In genomic region chr13:96821971-96822370, GRCh38 we compare ENCODE assay signal across 23 cellular contexts.
DNase-seq lines count a peak whose midpoint lies in the region; TF ChIP-seq lines count a peak whose summit lies in the region.
"Had no signal": no experiment of that assay in that cellular context is flagged by ENCODE, and none has a peak within 500 bp of the region (broad histone marks: within the 10 kb centered on the region; RNA-seq: fewer than 3 reads in every experiment).

No MANE protein-coding gene starts in this region.

- H2AFZ ChIP-seq in ACC112 (ENCODE audit: low read length, unreplicated experiment): no peak overlapping the region
- H2AFZ ChIP-seq in OCI-LY3 (ENCODE audit: low read depth, low read length): no peak overlapping the region

- H3K4me3 Mint-ChIP-seq in CD4-positive, alpha-beta memory T cell: no peak overlapping the region
- H3K4me3 Mint-ChIP-seq: CD8-positive, alpha-beta T cell had no signal

- TF ChIP-seq CTCF in OCI-LY3 (IDR thresholded peaks at IDR 0.05; ENCODE audit: low read depth, low read length): no peak

- H3K9me3 Mint-ChIP-seq in CD4-positive, alpha-beta memory T cell: peaks cover 0 to 3% (median 0%) of the 10 kb centered on the region in 8 donors
- H3K9me3 Mint-ChIP-seq: CD8-positive, alpha-beta T cell had no signal

- CTCF ChIA-PET in CD4-positive, alpha-beta memory T cell (lab: Charles Lee; ENCODE audit: partially characterized antibody): no interaction called here

- POLR2A ChIA-PET in CD4-positive, alpha-beta memory T cell (lab: Charles Lee; ENCODE audit: partially characterized antibody): no interaction called here

- intact Hi-C loops in CD4-positive, alpha-beta memory T cell (cut with micrococcal nuclease): no loop called here

- H3K4me1 Mint-ChIP-seq in CD4-positive, alpha-beta memory T cell: peaks cover 0 to 3% (median 0%) of the 10 kb centered on the region in 4 donors

- DNase-seq in LoVo (ENCODE audit: low spot score): no peak
- DNase-seq in CD4-positive, alpha-beta memory T cell: no peak
- no peak for DNase-seq in SW480 (ENCODE audit: low spot score)
- DNase-seq: AML-193; C1 segment of cervical spinal cord; CD8-positive, alpha-beta T cell; DMS 273 treated with DMSO at 0.1 percent for 48 hours; DMS79; EL; GDM1; NCI-H1105 treated with DMSO at 0.1 percent for 48 hours; NCI-H1694; NCI-H2029 treated with DMSO at 0.1 percent for 48 hours; NCI-H2227 treated with DMSO at 0.1 percent for 48 hours; NCI-H526 treated with DMSO at 0.1 percent for 48 hours; Peyer's patch; SHP77 treated with DMSO at 0.1 percent for 48 hours had no signal

- H3K27me3 Mint-ChIP-seq in CD4-positive, alpha-beta memory T cell: no peaks in the 10 kb centered on the region

- no peak overlapping the region for H3K9ac ChIP-seq in OCI-LY3 (ENCODE audit: low read length)
- peak overlapping the region; percentile 6 for H3K9ac ChIP-seq in endocrine pancreas (ENCODE audit: control insufficient read depth, insufficient read depth, low read length)
- no peak overlapping the region for H3K9ac ChIP-seq in skeletal muscle satellite cell (ENCODE audit: low read depth, low read length)

- H3K79me2 ChIP-seq in ACC112 (ENCODE audit: control insufficient read depth, insufficient read depth, low read length, unreplicated experiment) (no peaks in the 10 kb centered on the region), OCI-LY3 (ENCODE audit: low read length) (no peaks in the 10 kb centered on the region)

- H3K4me1 ChIP-seq in ACC112 (ENCODE audit: control insufficient read depth, insufficient read depth, low read length, unreplicated experiment) (peaks cover 16% of the 10 kb centered on the region), OCI-LY3 (ENCODE audit: low read length) (peaks cover 6% of the 10 kb centered on the region), endocrine pancreas (ENCODE audit: control insufficient read depth, insufficient read depth, low read length) (peaks cover 6% of the 10 kb centered on the region), skeletal muscle satellite cell (ENCODE audit: control insufficient read depth, insufficient read depth, low read length) (peaks cover 25% of the 10 kb centered on the region)
- no peaks in the 10 kb centered on the region for H3K4me1 ChIP-seq in CD4-positive, alpha-beta memory T cell (ENCODE audit: insufficient read depth, low read length)
- H3K4me1 ChIP-seq: Peyer's patch had no signal

- H3K27ac Mint-ChIP-seq in CD4-positive, alpha-beta memory T cell: no peak overlapping the region
- H3K27ac Mint-ChIP-seq: CD8-positive, alpha-beta T cell had no signal

- no peaks in the 10 kb centered on the region for H3K9me3 ChIP-seq in OCI-LY3 (ENCODE audit: insufficient read depth, low read length)
- H3K9me3 ChIP-seq in endocrine pancreas (ENCODE audit: control insufficient read depth, low read length): no peaks in the 10 kb centered on the region
- no peaks in the 10 kb centered on the region for H3K9me3 ChIP-seq in skeletal muscle satellite cell (replicated peaks; ENCODE audit: low read length)
- no peaks in the 10 kb centered on the region for H3K9me3 ChIP-seq in CD4-positive, alpha-beta memory T cell (ENCODE audit: control insufficient read depth in 1 of 2, low read length in 2 of 2)
- H3K9me3 ChIP-seq: Peyer's patch had no signal

- no peaks in the 10 kb centered on the region for H3K36me3 Mint-ChIP-seq in CD4-positive, alpha-beta memory T cell
- H3K36me3 Mint-ChIP-seq: CD8-positive, alpha-beta T cell had no signal

- H3K36me3 ChIP-seq in ACC112 (ENCODE audit: insufficient read depth, low read length): no peaks in the 10 kb centered on the region
- no peaks in the 10 kb centered on the region for H3K36me3 ChIP-seq in OCI-LY3 (replicated peaks; ENCODE audit: low read depth, low read length)
- no peaks in the 10 kb centered on the region for H3K36me3 ChIP-seq in endocrine pancreas (ENCODE audit: control insufficient read depth, insufficient read depth, low read length)
- no peaks in the 10 kb centered on the region for H3K36me3 ChIP-seq in skeletal muscle satellite cell (ENCODE audit: insufficient read depth, low read length)
- H3K36me3 ChIP-seq in CD4-positive, alpha-beta memory T cell (ENCODE audit: insufficient read depth, low read length): no peaks in the 10 kb centered on the region
- H3K36me3 ChIP-seq: Peyer's patch had no signal

- no peaks in the 10 kb centered on the region for H4K20me1 ChIP-seq in OCI-LY3 (ENCODE audit: insufficient read depth, low read length)

- H3K4me3 ChIP-seq in ACC112 (ENCODE audit: low read depth, low read length) (peak overlapping the region; percentile 34; the same call in 1 of the 2 replicates), OCI-LY3 (ENCODE audit: low read length) (no peak overlapping the region), endocrine pancreas (ENCODE audit: control insufficient read depth, insufficient read depth, low read length) (peak overlapping the region; percentile 28), skeletal muscle satellite cell (ENCODE audit: low read length) (no peak overlapping the region)
- H3K4me3 ChIP-seq in CD4-positive, alpha-beta memory T cell (ENCODE audit: low read length in 2 of 2): no peak overlapping the region
- H3K4me3 ChIP-seq: K562, Peyer's patch, SK-N-MC had no signal

- no peaks in the 10 kb centered on the region for H3K27me3 ChIP-seq in ACC112 (ENCODE audit: insufficient read depth, low read length)
- H3K27me3 ChIP-seq in OCI-LY3 (ENCODE audit: low read depth, low read length): peaks cover 6% of the 10 kb centered on the region
- H3K27me3 ChIP-seq in endocrine pancreas (ENCODE audit: control insufficient read depth, insufficient read depth, low read length): no peaks in the 10 kb centered on the region
- no peaks in the 10 kb centered on the region for H3K27me3 ChIP-seq in skeletal muscle satellite cell (ENCODE audit: control insufficient read depth, insufficient read depth, low read length)
- no peaks in the 10 kb centered on the region for H3K27me3 ChIP-seq in CD4-positive, alpha-beta memory T cell (ENCODE audit: insufficient read depth, low read length)
- H3K27me3 ChIP-seq: Peyer's patch had no signal

- H3K27ac ChIP-seq in ACC112 (ENCODE audit: low read depth, low read length) (peak overlapping the region; percentile 26; the same call in 1 of the 2 replicates), OCI-LY3 (ENCODE audit: low read length) (no peak overlapping the region)
- no peak overlapping the region for H3K27ac ChIP-seq in CD4-positive, alpha-beta memory T cell (ENCODE audit: low read depth, low read length)
- H3K27ac ChIP-seq: Peyer's patch, SK-N-MC had no signal

- peak overlapping the region; percentile 58; the same call in 1 of the 2 replicates for H3K4me2 ChIP-seq in OCI-LY3 (ENCODE audit: low read length)
- H3K4me2 ChIP-seq in skeletal muscle satellite cell (ENCODE audit: low read length): peak overlapping the region; percentile 15

Comparison
In these comparisons a context has a peak if more than half of its experiments do, and no peak if none do; other contexts are left out.
1. H3K4me3 ChIP-seq: peak in ACC112 (single experiment) and endocrine pancreas (single experiment); none in OCI-LY3 (single experiment), skeletal muscle satellite cell (single experiment) and CD4-positive, alpha-beta memory T cell (0 of 2).